In the genomic region with DNA sequence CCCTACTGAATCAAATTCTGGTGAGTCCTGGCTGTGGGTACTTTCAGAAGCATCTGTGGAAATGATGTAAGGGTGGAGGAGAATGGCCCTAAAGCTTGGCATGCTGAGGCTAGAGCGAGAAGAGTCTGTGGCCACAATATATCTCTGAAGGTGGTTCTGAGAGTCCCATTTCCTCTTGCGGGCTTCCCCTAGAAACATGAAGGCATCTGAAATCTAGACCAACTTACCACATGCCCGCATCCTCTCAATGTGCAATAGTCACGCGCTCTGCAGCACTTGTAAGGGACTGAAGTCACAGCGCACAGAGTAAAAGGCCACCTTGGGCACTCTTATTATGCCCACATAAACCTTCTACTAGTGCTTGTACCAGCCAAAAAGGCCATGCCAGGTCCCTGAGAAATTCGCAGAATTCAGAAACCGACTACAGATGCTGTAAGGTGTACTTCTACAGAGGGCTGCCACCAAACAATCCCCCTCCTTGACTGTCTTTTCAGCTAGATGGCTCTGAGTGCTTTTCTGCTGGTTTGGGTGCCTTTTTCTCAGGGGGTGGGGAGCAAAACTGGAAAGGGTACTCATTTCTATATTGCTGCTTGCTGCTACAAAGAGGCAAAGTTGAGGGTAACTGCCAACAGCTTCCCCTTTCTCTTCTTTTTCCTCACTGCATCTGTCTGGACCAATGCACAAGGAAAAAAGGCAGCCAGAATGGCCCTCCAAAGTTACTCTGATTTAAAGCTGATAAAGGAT, we compare ENCODE assay signal across 8 cellular contexts.
DNase-seq lines count a peak whose midpoint lies in the region; ATAC-seq lines count a peak whose summit lies in the region.

No MANE protein-coding gene starts in this region.

- DNase-seq in activated naive CD4-positive, alpha-beta T cell treated with Interleukin-2 at 50 U/mL for 16 hours = peak; percentile 6
- DNase-seq in activated naive CD4-positive, alpha-beta T cell (lab: John Stamatoyannopoulos, UW) = no peak
- peak; percentile 41 for DNase-seq in stimulated activated CD8-positive, alpha-beta memory T cell treated with anti-CD3 and anti-CD28 coated beads, Interleukin-4, amount 100 ng/mL, for 48 hours
- DNase-seq in D341Med (ENCODE audit: low spot score) (no peak), DMS 273 (lab: John Stamatoyannopoulos, UW; ENCODE audit: unreplicated experiment) (no peak), AML-193 (lab: John Stamatoyannopoulos, UW) (no peak)

- ATAC-seq in HG02571 (IDR thresholded peaks at IDR 0.05; ENCODE audit: unreplicated experiment) (peak; percentile 99), HG03571 (IDR thresholded peaks at IDR 0.05; ENCODE audit: unreplicated experiment) (peak; percentile 100)

Comparison
In these comparisons a context has a peak if more than half of its experiments do, and no peak if none do; other contexts are left out.
1. DNase-seq: peak in activated naive CD4-positive, alpha-beta T cell treated with Interleukin-2 at 50 U/mL for 16 hours (single experiment) and stimulated activated CD8-positive, alpha-beta memory T cell treated with anti-CD3 and anti-CD28 coated beads, Interleukin-4, amount 100 ng/mL, for 48 hours (single experiment); none in activated naive CD4-positive, alpha-beta T cell (0 of 4), D341Med (single experiment), DMS 273 (single experiment) and AML-193 (0 of 2).